10 cellular contexts compared by ENCODE assay signal in the genomic region with DNA sequence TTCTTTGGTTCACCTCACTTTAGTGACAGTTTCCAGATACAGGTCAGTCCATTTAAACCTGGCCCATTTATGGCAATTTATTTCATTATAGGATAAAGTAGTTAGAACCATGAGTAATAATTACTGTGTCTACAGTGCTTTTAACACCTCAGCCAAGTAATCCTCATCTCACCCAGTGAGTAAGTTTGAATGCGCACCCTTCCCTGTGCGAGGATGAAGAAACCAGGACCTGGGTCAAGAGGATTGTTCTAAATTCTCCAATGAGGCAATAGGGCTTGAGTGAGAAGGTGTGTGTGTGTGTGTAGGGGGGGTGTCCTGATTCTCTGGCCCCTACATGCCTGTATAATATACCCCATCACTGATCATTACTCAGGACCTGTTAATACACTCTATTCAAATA. TPM values are rescaled to one million over a fixed set of nuclear protein-coding genes. Genes with fewer than 3 reads are reported as not detected.
DNase-seq lines count a peak whose midpoint lies in the region; ATAC-seq and TF ChIP-seq lines count a peak whose summit lies in the region.
"Had no signal": no experiment of that assay in that cellular context is flagged by ENCODE, and none has a peak within 500 bp of the region (broad histone marks: within the 10 kb centered on the region; RNA-seq: fewer than 3 reads in every experiment).

No MANE protein-coding gene starts in this region.

- H4K20me1 ChIP-seq in IMR-90 (ENCODE audit: insufficient read depth, low read length) (peaks cover 26% of the 10 kb centered on the region), mammary epithelial cell (ENCODE audit: insufficient read depth, low read length) (peaks cover 7% of the 10 kb centered on the region)

- peaks cover 42% of the 10 kb centered on the region for H3K79me2 ChIP-seq in mammary epithelial cell (ENCODE audit: insufficient read depth, low read length)

- TF ChIP-seq CTCF in IMR-90 (conservative IDR thresholded peaks at IDR 0.05; ENCODE audit: low read depth, low read length) (no peak), mammary epithelial cell (conservative IDR thresholded peaks at IDR 0.05 in 1 of 2, IDR thresholded peaks at IDR 0.05 in 1 of 2; ENCODE audit: extremely low read depth in 1 of 2, insufficient read depth in 1 of 2, low read depth in 1 of 2, low read length in 2 of 2) (no peak), RWPE1 (conservative IDR thresholded peaks at IDR 0.05; ENCODE audit: low read depth) (no peak), GM10266 (IDR thresholded peaks at IDR 0.05; ENCODE audit: control insufficient read depth, insufficient read depth, low read depth, missing control alignments) (no peak)

- in situ Hi-C loops in IMR-90 (cut with MboI; ENCODE audit: low sequenced_read_pairs) = no loop called here
- in situ Hi-C loops in mammary epithelial cell (cut with MboI; ENCODE audit: low sequenced_read_pairs in 2 of 2) = loop anchor here in 1 of 2 donors (10.0 kb wide), 1 partner anchor 70 kb away; no protein-coding TSS in a partner anchor

- H3K36me3 Mint-ChIP-seq in CD4-positive, alpha-beta memory T cell = no peaks in the 10 kb centered on the region
- peaks cover 0 to 6% (median 0%) of the 10 kb centered on the region in 5 donors for H3K36me3 Mint-ChIP-seq in naive thymus-derived CD4-positive, alpha-beta T cell

- H2AFZ ChIP-seq in IMR-90 (replicated peaks; ENCODE audit: low read length, poor library complexity) (no peak overlapping the region), mammary epithelial cell (ENCODE audit: low read depth, low read length) (no peak overlapping the region)

- H3K36me3 ChIP-seq in CD4-positive, alpha-beta memory T cell (ENCODE audit: insufficient read depth, low read length) = no peaks in the 10 kb centered on the region
- H3K36me3 ChIP-seq in IMR-90 (ENCODE audit: control insufficient read depth, insufficient read depth, low read length) (peaks cover 4% of the 10 kb centered on the region; the same call in 1 of the 2 replicates), mammary epithelial cell (ENCODE audit: insufficient read depth, low read length) (peaks cover 6% of the 10 kb centered on the region)
- H3K36me3 ChIP-seq in naive thymus-derived CD4-positive, alpha-beta T cell (ENCODE audit: control insufficient read depth in 2 of 3, insufficient read depth in 3 of 3, low read length in 3 of 3) = no peaks in the 10 kb centered on the region
- H3K36me3 ChIP-seq: right atrium auricular region had no signal

- H2BK120ac ChIP-seq in IMR-90 (ENCODE audit: low read depth, low read length) = peak overlapping the region; percentile 28; the same call in 1 of the 2 replicates

- H3K4ac ChIP-seq in IMR-90 (ENCODE audit: low read depth, low read length) = no peak overlapping the region

- WGBS in IMR-90 (ENCODE audit: extremely low coverage in 2 of 2, insufficient read length in 1 of 2), 2 experiments = no CpG with 5 or more reads among the region's 2 CpGs
- WGBS in mammary epithelial cell (ENCODE audit: low coverage, missing lambda C conversion rate) = 73% methylated on average over 2 of the region's 2 CpGs

- ATAC-seq in IMR-90 (ENCODE audit: low read depth) = no peak
- ATAC-seq in naive thymus-derived CD4-positive, alpha-beta T cell = no peak
- ATAC-seq in GM18502 (IDR thresholded peaks at IDR 0.05; ENCODE audit: poor library complexity, unreplicated experiment) = no peak
- no peak for ATAC-seq in GM21576 (IDR thresholded peaks at IDR 0.05; ENCODE audit: unreplicated experiment)

- no peak overlapping the region for H3K27ac ChIP-seq in CD4-positive, alpha-beta memory T cell (ENCODE audit: low read depth, low read length)
- H3K27ac ChIP-seq in IMR-90 (ENCODE audit: insufficient read depth, low read length) (no peak overlapping the region), mammary epithelial cell (ENCODE audit: insufficient read depth, low read depth, low read length) (peak overlapping the region; percentile 81), RWPE1 (no peak overlapping the region)
- no peak overlapping the region for H3K27ac ChIP-seq in naive thymus-derived CD4-positive, alpha-beta T cell (ENCODE audit: low read depth, low read length)
- H3K27ac ChIP-seq: SK-N-MC had no signal

- peaks cover 7% of the 10 kb centered on the region for H3K9me1 ChIP-seq in IMR-90 (ENCODE audit: insufficient read depth, low read length)

- no peak for DNase-seq in CD4-positive, alpha-beta memory T cell
- DNase-seq in IMR-90 (no peak), mammary epithelial cell (peak; percentile 23), RWPE1 (ENCODE audit: low spot score) (no peak), GM10266 (ENCODE audit: extremely low spot score) (no peak)
- no peak for DNase-seq in naive thymus-derived CD4-positive, alpha-beta T cell

- H2AK5ac ChIP-seq in IMR-90 (ENCODE audit: low read depth, low read length) = peak overlapping the region; percentile 57; the same call in 1 of the 2 replicates

- H3K18ac ChIP-seq in IMR-90 (ENCODE audit: low read depth, low read length) = no peak overlapping the region

- no peak overlapping the region for H3K56ac ChIP-seq in IMR-90 (ENCODE audit: extremely low read depth, insufficient read depth, low read length)

- no peak overlapping the region for H2BK5ac ChIP-seq in IMR-90 (ENCODE audit: low read depth, low read length, poor library complexity, severe bottlenecking)

- CTCF ChIA-PET in CD4-positive, alpha-beta memory T cell (lab: Charles Lee; ENCODE audit: partially characterized antibody) = no interaction called here
- CTCF ChIA-PET in IMR-90 (lab: Yijun Ruan, JAX) = no interaction called here
- CTCF ChIA-PET in mammary epithelial cell (lab: Charles Lee; ENCODE audit: low non-redundant PET) = no interaction called here
- CTCF ChIA-PET in naive thymus-derived CD4-positive, alpha-beta T cell (lab: Charles Lee) = no interaction called here
- CTCF ChIA-PET in RWPE1 (lab: Yijun Ruan, JAX) = no interaction called here

- H3K14ac ChIP-seq in IMR-90 (replicated peaks; ENCODE audit: low read depth, low read length) = no peak overlapping the region

- POLR2A ChIA-PET in CD4-positive, alpha-beta memory T cell (lab: Charles Lee; ENCODE audit: partially characterized antibody) = no interaction called here
- POLR2A ChIA-PET in IMR-90 (lab: Charles Lee; ENCODE audit: unreplicated experiment) = no interaction called here
- POLR2A ChIA-PET in naive thymus-derived CD4-positive, alpha-beta T cell (lab: Charles Lee) = no interaction called here
- POLR2A ChIA-PET in RWPE1 (lab: Yijun Ruan, JAX; ENCODE audit: low non-redundant PET) = no interaction called here

- peaks cover 0 to 8% (median 4%) of the 10 kb centered on the region in 8 donors for H3K9me3 Mint-ChIP-seq in CD4-positive, alpha-beta memory T cell
- H3K9me3 Mint-ChIP-seq in naive thymus-derived CD4-positive, alpha-beta T cell = peaks cover 0 to 7% (median 0%) of the 10 kb centered on the region in 11 donors

- no peak overlapping the region for H3K4me3 ChIP-seq in CD4-positive, alpha-beta memory T cell (ENCODE audit: low read length in 2 of 2)
- H3K4me3 ChIP-seq in IMR-90 (ENCODE audit: insufficient read depth, low read depth, low read length) (no peak overlapping the region), mammary epithelial cell (replicated peaks in 1 of 3; ENCODE audit: insufficient read depth in 1 of 3, low read depth in 2 of 3, low read length in 3 of 3) (peak overlapping the region in 2 of 3 experiments; percentile 62 to 79)
- no peak overlapping the region for H3K4me3 ChIP-seq in naive thymus-derived CD4-positive, alpha-beta T cell (ENCODE audit: low read length)

- H3K79me1 ChIP-seq in IMR-90 (ENCODE audit: low read depth in 1 of 2, low read length in 2 of 2) = peaks cover 0 to 36% of the 10 kb centered on the region in 2 experiments; a peak in 2 of 4 replicates

- H4K5ac ChIP-seq in IMR-90 (ENCODE audit: low read depth, low read length) = no peak overlapping the region; the same call in 1 of the 2 replicates

- H3K27me3 ChIP-seq in CD4-positive, alpha-beta memory T cell (ENCODE audit: insufficient read depth, low read length) = no peaks in the 10 kb centered on the region
- H3K27me3 ChIP-seq in IMR-90 (ENCODE audit: control insufficient read depth, insufficient read depth, low read length) (no peaks in the 10 kb centered on the region), mammary epithelial cell (ENCODE audit: insufficient read depth, low read length) (no peaks in the 10 kb centered on the region)
- H3K27me3 ChIP-seq in naive thymus-derived CD4-positive, alpha-beta T cell (ENCODE audit: control insufficient read depth in 2 of 2, insufficient read depth in 2 of 2, low read length in 2 of 2) = peaks cover 0 to 4% of the 10 kb centered on the region in 2 donors
- H3K27me3 ChIP-seq: right atrium auricular region had no signal

- 0 out of 2 replicates have a peak overlapping the region, but pooled peaks have one; percentile 38 for H3K23ac ChIP-seq in IMR-90 (ENCODE audit: low read depth, low read length)

- H3K27me3 Mint-ChIP-seq in CD4-positive, alpha-beta memory T cell = peaks cover 16% of the 10 kb centered on the region in 2 donors
- peaks cover 6 to 37% (median 20%) of the 10 kb centered on the region in 5 donors for H3K27me3 Mint-ChIP-seq in naive thymus-derived CD4-positive, alpha-beta T cell

- H3K9ac ChIP-seq in IMR-90 (ENCODE audit: low read depth, low read length) (no peak overlapping the region), mammary epithelial cell (ENCODE audit: insufficient read depth, low read length) (peak overlapping the region; percentile 68)

- TF ChIP-seq RAD21 in IMR-90 (IDR thresholded peaks at IDR 0.05; ENCODE audit: low read length) = no peak

- no peak overlapping the region for H3K27ac Mint-ChIP-seq in CD4-positive, alpha-beta memory T cell
- peak overlapping the region in 1 of 9 donors; percentile 62 for H3K27ac Mint-ChIP-seq in naive thymus-derived CD4-positive, alpha-beta T cell

- H3K4me2 ChIP-seq in IMR-90 (ENCODE audit: low read depth, low read length) (no peak overlapping the region), mammary epithelial cell (ENCODE audit: insufficient read depth, low read depth, low read length) (peak overlapping the region; percentile 96)

- no peaks in the 10 kb centered on the region for H3K9me3 ChIP-seq in CD4-positive, alpha-beta memory T cell (ENCODE audit: control insufficient read depth in 1 of 2, low read length in 2 of 2)
- H3K9me3 ChIP-seq in IMR-90 (ENCODE audit: control insufficient read depth, insufficient read depth, low read length) (peaks cover 3% of the 10 kb centered on the region; the same call in 1 of the 2 replicates), mammary epithelial cell (replicated peaks; ENCODE audit: insufficient read depth, low read length) (no peaks in the 10 kb centered on the region)
- peaks cover 0 to 6% (median 0%) of the 10 kb centered on the region in 3 experiments for H3K9me3 ChIP-seq in naive thymus-derived CD4-positive, alpha-beta T cell (ENCODE audit: control insufficient read depth in 2 of 3, low read length in 3 of 3)

- peak overlapping the region; percentile 69 to 79 (median 74) for H3K4me3 Mint-ChIP-seq in CD4-positive, alpha-beta memory T cell
- peak overlapping the region; percentile 47 to 81 (median 76) for H3K4me3 Mint-ChIP-seq in naive thymus-derived CD4-positive, alpha-beta T cell

- H2BK20ac ChIP-seq in IMR-90 (ENCODE audit: low read depth, low read length) = no peak overlapping the region

- no peak overlapping the region for H4K8ac ChIP-seq in IMR-90 (ENCODE audit: low read depth in 2 of 2, low read length in 2 of 2)

- peak overlapping the region; percentile 20 for H2AK9ac ChIP-seq in IMR-90 (replicated peaks; ENCODE audit: low read depth, low read length, poor library complexity)

- dilution Hi-C loops in IMR-90 (cut with HindIII; ENCODE audit: low sequenced_read_pairs, unreplicated experiment) = no loop called here
- dilution Hi-C loops in mammary epithelial cell (cut with HindIII; ENCODE audit: low sequenced_read_pairs) = no loop called here

- H2BK15ac ChIP-seq in IMR-90 (ENCODE audit: low read depth, low read length) = no peak overlapping the region

- H3K4me1 Mint-ChIP-seq in CD4-positive, alpha-beta memory T cell = peaks cover 3 to 8% (median 6%) of the 10 kb centered on the region in 4 donors
- peaks cover 6 to 16% (median 9%) of the 10 kb centered on the region in 7 donors for H3K4me1 Mint-ChIP-seq in naive thymus-derived CD4-positive, alpha-beta T cell

- BruUV-seq in IMR-90 (replicated peaks; lab: Mats Ljungman, UMichigan) = no TSS peak
- no TSS peak for BruUV-seq in mammary epithelial cell (replicated peaks; lab: Mats Ljungman, UMichigan)

- peaks cover 9% of the 10 kb centered on the region for H3K4me1 ChIP-seq in CD4-positive, alpha-beta memory T cell (ENCODE audit: insufficient read depth, low read length)
- peaks cover 7% of the 10 kb centered on the region for H3K4me1 ChIP-seq in IMR-90 (ENCODE audit: control insufficient read depth, insufficient read depth, low read length)
- peaks cover 22% of the 10 kb centered on the region for H3K4me1 ChIP-seq in mammary epithelial cell (ENCODE audit: insufficient read depth, low read length)
- H3K4me1 ChIP-seq in naive thymus-derived CD4-positive, alpha-beta T cell (ENCODE audit: control insufficient read depth in 2 of 2, insufficient read depth in 2 of 2, low read length in 2 of 2) = no peaks in the 10 kb centered on the region

- H4K91ac ChIP-seq in IMR-90 (ENCODE audit: insufficient read depth, low read depth, low read length) = peak overlapping the region; percentile 33; the same call in 1 of the 2 replicates

- intact Hi-C loops in CD4-positive, alpha-beta memory T cell (cut with micrococcal nuclease) = no loop called here
- intact Hi-C loops in IMR-90 (cut with micrococcal nuclease) (no loop called here), mammary epithelial cell (cut with micrococcal nuclease) (loop anchor here (1.0 kb wide), 1 partner anchor 42 kb away; no protein-coding TSS in a partner anchor)
- intact Hi-C loops in naive thymus-derived CD4-positive, alpha-beta T cell (cut with micrococcal nuclease) = loop anchor here (2.0 to 10.0 kb wide), 5 partner anchors 40 to 280 kb away; no protein-coding TSS in a partner anchor

- TF ChIP-seq POLR2A in IMR-90 (IDR thresholded peaks at IDR 0.05; ENCODE audit: low read depth, low read length) = no peak

RNA-seq across cellular contexts. Expression of a gene that starts 0.9 kb away (rescaled TPM):
- under 1 TPM; 0.12 to 0.14 TPM for total RNA-seq in CD4-positive, alpha-beta memory T cell
- under 1 TPM; 0.20 to 0.38 TPM for polyA plus RNA-seq in CD4-positive, alpha-beta memory T cell
- 116 and 167 TPM in 2 replicates for total RNA-seq in IMR-90 (2012; rRNA removed)
- 44.3 and 57.2 TPM in 2 replicates for polyA plus RNA-seq in IMR-90 (2012; rRNA removed)
- polyA plus RNA-seq in IMR-90 (2012; cell fraction: cytosol; rRNA removed) = 11.9 and 14.9 TPM in 2 replicates
- 10.3 and 68.5 TPM in 2 replicates for polyA plus RNA-seq in IMR-90 (2012; cell fraction: nucleus; rRNA removed; ENCODE audit: low replicate concordance)
- 100 to 1,000 TPM; 165 to 435 TPM for total RNA-seq in mammary epithelial cell
- 128 TPM for polyA plus RNA-seq in mammary epithelial cell
- 202 TPM for polyA minus RNA-seq in mammary epithelial cell
- 10 to 100 TPM in 1 of 5 experiments, under 1 TPM in 4; 0.43 to 14.9 (median 0.54) TPM for total RNA-seq in naive thymus-derived CD4-positive, alpha-beta T cell
- under 1 TPM; 0.54 to 0.99 TPM for polyA plus RNA-seq in naive thymus-derived CD4-positive, alpha-beta T cell

Comparison
In these comparisons a context has a peak if more than half of its experiments do, and no peak if none do; other contexts are left out.
1. H3K4me3 ChIP-seq: peak in mammary epithelial cell (2 of 3); none in CD4-positive, alpha-beta memory T cell (0 of 2), IMR-90 (single experiment) and naive thymus-derived CD4-positive, alpha-beta T cell (single experiment).
2. intact Hi-C loops: an anchor here in mammary epithelial cell (1.0 kb wide) and naive thymus-derived CD4-positive, alpha-beta T cell (2.0 to 10.0 kb wide); none called in CD4-positive, alpha-beta memory T cell and IMR-90.